In the genomic region with DNA sequence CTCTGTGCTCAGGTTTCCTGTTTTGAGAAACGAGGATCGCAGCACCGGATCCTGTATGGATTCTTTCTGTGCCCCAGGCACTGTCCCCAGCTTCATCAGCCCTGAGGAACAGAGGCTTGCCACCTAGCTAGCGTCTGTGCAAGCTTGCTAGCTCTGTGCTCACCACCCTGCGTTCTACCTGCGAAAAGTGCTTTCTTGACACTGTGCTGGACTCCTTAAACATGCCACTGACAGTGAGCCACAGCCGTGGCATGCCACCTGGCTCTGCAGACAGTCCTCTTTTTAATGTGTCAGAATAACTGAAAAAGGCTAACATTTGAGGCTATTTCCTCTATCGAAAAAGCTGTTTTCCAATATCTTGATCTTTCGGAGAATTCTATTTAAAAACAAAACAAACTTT, we compare ENCODE assay signal across 1 cellular context.
TF ChIP-seq lines count a peak whose summit lies in the region.

No MANE protein-coding gene starts in this region.

TF ChIP-seq in IMR-90, 13 proteins besides CTCF, POLR2A, EP300 and RAD21:
- TF ChIP-seq, protein P1, sequence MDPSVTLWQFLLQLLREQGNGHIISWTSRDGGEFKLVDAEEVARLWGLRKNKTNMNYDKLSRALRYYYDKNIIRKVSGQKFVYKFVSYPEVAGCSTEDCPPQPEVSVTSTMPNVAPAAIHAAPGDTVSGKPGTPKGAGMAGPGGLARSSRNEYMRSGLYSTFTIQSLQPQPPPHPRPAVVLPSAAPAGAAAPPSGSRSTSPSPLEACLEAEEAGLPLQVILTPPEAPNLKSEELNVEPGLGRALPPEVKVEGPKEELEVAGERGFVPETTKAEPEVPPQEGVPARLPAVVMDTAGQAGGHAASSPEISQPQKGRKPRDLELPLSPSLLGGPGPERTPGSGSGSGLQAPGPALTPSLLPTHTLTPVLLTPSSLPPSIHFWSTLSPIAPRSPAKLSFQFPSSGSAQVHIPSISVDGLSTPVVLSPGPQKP (IDR thresholded peaks at IDR 0.05; ENCODE audit: borderline replicate concordance, low read depth, low read length): no peak
- TF ChIP-seq MAZ (IDR thresholded peaks at IDR 0.05; ENCODE audit: borderline replicate concordance, low read depth, low read length) (no peak), CEBPB (IDR thresholded peaks at IDR 0.05; ENCODE audit: low read depth, low read length) (no peak), SMC3 (IDR thresholded peaks at IDR 0.05; ENCODE audit: low read depth, low read length) (no peak), RCOR1 (IDR thresholded peaks at IDR 0.05; ENCODE audit: insufficient replicate concordance, low read length) (no peak), BHLHE40 (IDR thresholded peaks at IDR 0.05; ENCODE audit: low read depth, low read length) (no peak), MXI1 (IDR thresholded peaks at IDR 0.05; ENCODE audit: borderline replicate concordance, low read depth, low read length) (no peak), NFE2L2 (IDR thresholded peaks at IDR 0.05; ENCODE audit: low read depth, low read length) (no peak), MAFK (IDR thresholded peaks at IDR 0.05; ENCODE audit: low read depth, low read length) (no peak), CHD1 (IDR thresholded peaks at IDR 0.05; ENCODE audit: low read depth, low read length) (no peak), RFX5 (IDR thresholded peaks at IDR 0.05; ENCODE audit: low read depth, low read length) (no peak), FOS (IDR thresholded peaks at IDR 0.05; ENCODE audit: low read depth, low read length) (no peak)
- TF ChIP-seq, protein P2, sequence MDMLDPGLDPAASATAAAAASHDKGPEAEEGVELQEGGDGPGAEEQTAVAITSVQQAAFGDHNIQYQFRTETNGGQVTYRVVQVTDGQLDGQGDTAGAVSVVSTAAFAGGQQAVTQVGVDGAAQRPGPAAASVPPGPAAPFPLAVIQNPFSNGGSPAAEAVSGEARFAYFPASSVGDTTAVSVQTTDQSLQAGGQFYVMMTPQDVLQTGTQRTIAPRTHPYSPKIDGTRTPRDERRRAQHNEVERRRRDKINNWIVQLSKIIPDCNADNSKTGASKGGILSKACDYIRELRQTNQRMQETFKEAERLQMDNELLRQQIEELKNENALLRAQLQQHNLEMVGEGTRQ (IDR thresholded peaks at IDR 0.05; ENCODE audit: low read depth, low read length): no peak
